Comparison of ENCODE assay signal across 8 cellular contexts in genomic region chr1:45205910-45206721, GRCh38. TPM values are rescaled to one million over a fixed set of nuclear protein-coding genes. Genes with fewer than 3 reads are reported as not detected.
DNase-seq lines count a peak whose midpoint lies in the region; ATAC-seq and TF ChIP-seq lines count a peak whose summit lies in the region.

TSS of gene ZSWIM5 (minus strand) at chr1:45206605. CDS start at chr1:45206350, 255 bp downstream.

- peak within 1 kb of the TSS; percentile 76 for H3K4me3 ChIP-seq in OCI-LY7 (ENCODE audit: low read depth, low read length, poor library complexity, severe bottlenecking)
- peak within 1 kb of the TSS; percentile 55 for H3K4me3 ChIP-seq in fibroblast of pulmonary artery (replicated peaks; ENCODE audit: low read depth, low read length)

- peak within 1 kb of the TSS; percentile 62 to 71 for H3K27ac Mint-ChIP-seq in natural killer cell treated with Interleukin-12 subunit alpha and Interleukin-12 subunit beta and Interleukin-15 and Interleukin-18, amount 100 ng/mL, for 72 hours

- DNase-seq in NCI-H2081 (lab: John Stamatoyannopoulos, UW) (peak; percentile 77 to 91), NCI-H2081 treated with DMSO at 0.1 percent for 48 hours (lab: John Stamatoyannopoulos, UW) (no peak), OCI-LY7 (ENCODE audit: low spot score) (peak; percentile 74), fibroblast of pulmonary artery (ENCODE audit: low read depth) (peak; percentile 47)
- peak; percentile 54 for DNase-seq in activated T-helper 9 cell treated with anti-CD3 and anti-CD28 coated beads, Interleukin-2, amount 50 U/mL, for 16 hours (ENCODE audit: low read depth)
- peak; percentile 78 for DNase-seq in natural killer cell treated with Interleukin-12 subunit alpha and Interleukin-12 subunit beta and Interleukin-15 and Interleukin-18, amount 100 ng/mL, for 72 hours (ENCODE audit: low spot score)
- DNase-seq in stimulated activated naive CD4-positive, alpha-beta T cell (lab: John Stamatoyannopoulos, UW) = peak; percentile 51 to 72 (median 56)

- H2AFZ ChIP-seq in OCI-LY7 (ENCODE audit: low read length) = peak within 1 kb of the TSS; percentile 89

- no peak for TF ChIP-seq CTCF in OCI-LY7 (conservative IDR thresholded peaks at IDR 0.05; ENCODE audit: low read length)
- no peak for TF ChIP-seq CTCF in fibroblast of pulmonary artery (IDR thresholded peaks at IDR 0.05; ENCODE audit: low read length, missing control alignments)

- H3K27me3 Mint-ChIP-seq in natural killer cell treated with Interleukin-12 subunit alpha and Interleukin-12 subunit beta and Interleukin-15 and Interleukin-18, amount 100 ng/mL, for 72 hours = peaks cover 13 to 14% of the 10 kb centered on the region in 2 donors

- peak within 1 kb of the TSS; percentile 97 for H3K4me2 ChIP-seq in OCI-LY7 (ENCODE audit: low read length)

- peaks cover 8% of the 10 kb centered on the region for H3K4me1 ChIP-seq in OCI-LY7 (ENCODE audit: insufficient read depth, low read length, poor library complexity, severe bottlenecking)

- no peaks in the 10 kb centered on the region for H3K36me3 ChIP-seq in OCI-LY7 (ENCODE audit: insufficient read depth, low read length)

- no TSS peak for BruUV-seq in OCI-LY7 (replicated peaks; lab: Mats Ljungman, UMichigan)

- no peaks in the 10 kb centered on the region for H3K9me2 ChIP-seq in OCI-LY7 (ENCODE audit: insufficient read depth, low read length)

- intact Hi-C loops in OCI-LY7 (cut with micrococcal nuclease; ENCODE audit: unreplicated experiment) = loop anchor here (5.0 kb wide), 1 partner anchor 194 kb away; the partner anchor contains the start of genes HECTD3 and UROD

- no peaks in the 10 kb centered on the region for H3K79me2 ChIP-seq in OCI-LY7 (ENCODE audit: insufficient read depth, low read depth, low read length)

- H3K36me3 Mint-ChIP-seq in natural killer cell treated with Interleukin-12 subunit alpha and Interleukin-12 subunit beta and Interleukin-15 and Interleukin-18, amount 100 ng/mL, for 72 hours = peaks cover 6% of the 10 kb centered on the region

- H3K4me3 Mint-ChIP-seq in natural killer cell treated with Interleukin-12 subunit alpha and Interleukin-12 subunit beta and Interleukin-15 and Interleukin-18, amount 100 ng/mL, for 72 hours = peak within 1 kb of the TSS; percentile 97

- H3K4me1 Mint-ChIP-seq in natural killer cell treated with Interleukin-12 subunit alpha and Interleukin-12 subunit beta and Interleukin-15 and Interleukin-18, amount 100 ng/mL, for 72 hours (ENCODE audit: low read depth in 2 of 2) = peaks cover 12 to 18% of the 10 kb centered on the region in 2 donors

- POLR2A ChIA-PET in OCI-LY7 (lab: Charles Lee) = interaction anchor here (0.7 kb wide), 1 partner anchor 21 kb away, joined by 4 read pairs; no protein-coding TSS in a partner anchor

- ATAC-seq in HG03342 (IDR thresholded peaks at IDR 0.05; ENCODE audit: unreplicated experiment) = peak; percentile 65
- ATAC-seq in natural killer cell treated with Interleukin-12 subunit alpha and Interleukin-12 subunit beta and Interleukin-15 and Interleukin-18, amount 100 ng/mL, for 72 hours = peak; percentile 91 to 93

- no peaks in the 10 kb centered on the region for H3K9me3 ChIP-seq in OCI-LY7 (ENCODE audit: low read length)

- no peaks in the 10 kb centered on the region for H3K9me3 Mint-ChIP-seq in natural killer cell treated with Interleukin-12 subunit alpha and Interleukin-12 subunit beta and Interleukin-15 and Interleukin-18, amount 100 ng/mL, for 72 hours

- CTCF ChIA-PET in OCI-LY7 (lab: Charles Lee; ENCODE audit: unreplicated experiment) = no interaction called here

- H3K27ac ChIP-seq in OCI-LY7 (ENCODE audit: low read depth, low read length, poor library complexity, severe bottlenecking) = no peak within 1 kb of the TSS

- H4K20me1 ChIP-seq in OCI-LY7 (ENCODE audit: insufficient read depth, low read length) = no peaks in the 10 kb centered on the region

RNA-seq across cellular contexts. Expression of gene ZSWIM5, which starts in this region (rescaled TPM):
- 0.13 and 0.28 TPM in 2 replicates for total RNA-seq in OCI-LY7 (2014; rRNA removed; shearing (Covaris generic))
- total RNA-seq in OCI-LY7 (2022) = 0.26 and 0.42 TPM in 2 replicates
- 1 to 10 TPM; 1.0 to 1.4 TPM for total RNA-seq in natural killer cell treated with Interleukin-12 subunit alpha and Interleukin-12 subunit beta and Interleukin-15 and Interleukin-18, amount 100 ng/mL, for 72 hours

Comparison
In these comparisons a context has a peak if more than half of its experiments do, and no peak if none do; other contexts are left out.
1. Peak in DNase-seq, H3K4me3 ChIP-seq and H3K4me2 ChIP-seq in OCI-LY7; RNA of the gene not detected or under 1 TPM.